In the genomic region with DNA sequence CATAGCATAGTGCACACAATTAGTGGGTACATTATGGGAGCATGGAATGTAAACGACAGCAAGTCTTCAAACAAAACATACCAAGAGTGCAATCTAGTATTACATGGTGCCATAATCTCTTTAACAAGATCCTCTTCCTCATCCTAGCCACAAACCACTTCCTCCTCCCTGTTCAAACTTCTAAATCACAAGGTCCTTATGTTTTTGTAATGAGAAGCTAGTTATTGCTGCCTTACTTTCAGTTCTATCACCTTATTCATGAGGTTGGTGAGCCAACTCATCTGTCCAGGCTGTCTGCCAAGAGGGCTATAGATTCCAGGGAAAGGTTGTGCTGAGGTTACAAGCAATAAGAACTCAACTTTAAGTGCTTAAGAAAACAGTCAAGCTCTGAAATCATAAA, we compare ENCODE assay signal across 8 cellular contexts.
DNase-seq lines count a peak whose midpoint lies in the region; ATAC-seq and TF ChIP-seq lines count a peak whose summit lies in the region.

No MANE protein-coding gene starts in this region.

- CTCF ChIA-PET in AG04449 (lab: Yijun Ruan, JAX) = no interaction called here

- H3K36me3 Mint-ChIP-seq in progenitor cell of endocrine pancreas (ENCODE audit: insufficient read depth) = no peaks in the 10 kb centered on the region

- POLR2A ChIA-PET in AG04449 (lab: Yijun Ruan, JAX) = no interaction called here

- no peak overlapping the region for H3K4me3 Mint-ChIP-seq in progenitor cell of endocrine pancreas (ENCODE audit: low read depth)

- H4K20me1 ChIP-seq in smooth muscle cell (ENCODE audit: low read depth) = no peaks in the 10 kb centered on the region

- peak overlapping the region; percentile 88 for H3K27ac ChIP-seq in smooth muscle cell (ENCODE audit: low read depth)

- no peak for TF ChIP-seq CTCF in AG04449 (IDR thresholded peaks at IDR 0.05; ENCODE audit: insufficient read depth, low read length, missing control alignments)
- no peak for TF ChIP-seq CTCF in smooth muscle cell (IDR thresholded peaks at IDR 0.05; ENCODE audit: borderline replicate concordance, insufficient read depth, poor library complexity, severe bottlenecking)
- no peak for TF ChIP-seq CTCF in progenitor cell of endocrine pancreas (IDR thresholded peaks at IDR 0.05; ENCODE audit: unreplicated experiment)

- no peaks in the 10 kb centered on the region for H3K36me3 ChIP-seq in smooth muscle cell (ENCODE audit: low read depth)

- no peaks in the 10 kb centered on the region for H3F3A ChIP-seq in smooth muscle cell (ENCODE audit: low read depth)

- no peaks in the 10 kb centered on the region for H3K27me3 ChIP-seq in smooth muscle cell (ENCODE audit: low read depth)

- no peaks in the 10 kb centered on the region for H3K4me1 ChIP-seq in smooth muscle cell (ENCODE audit: low read depth)

- H3K9me3 Mint-ChIP-seq in progenitor cell of endocrine pancreas (ENCODE audit: low read depth) = no peaks in the 10 kb centered on the region

- no peak overlapping the region for H2AFZ ChIP-seq in smooth muscle cell (ENCODE audit: low read depth)

- no peak overlapping the region for H3K4me3 ChIP-seq in AG04449 (ENCODE audit: low read depth, low read length)
- no peak overlapping the region for H3K4me3 ChIP-seq in smooth muscle cell

- peaks cover 13% of the 10 kb centered on the region for H3K4me1 Mint-ChIP-seq in progenitor cell of endocrine pancreas (ENCODE audit: low read depth)

- WGBS in smooth muscle cell (ENCODE audit: low lambda C conversion rate) = 15% methylated on average over 1 of the region's 1 CpG

- peak overlapping the region; percentile 53 for H3K9ac ChIP-seq in smooth muscle cell (ENCODE audit: low read depth)

- DNase-seq in AG04449 (ENCODE audit: low read depth, low spot score) (peak; percentile 60), NOMO-1 (lab: John Stamatoyannopoulos, UW; ENCODE audit: unreplicated experiment in 2 of 2) (peak; percentile 73 to 96), dedifferentiated amniotic fluid mesenchymal stem cell (ENCODE audit: extremely low spot score) (peak; percentile 64), smooth muscle cell (lab: John Stamatoyannopoulos, UW; ENCODE audit: unreplicated experiment) (no peak), progenitor cell of endocrine pancreas (ENCODE audit: low spot score, unreplicated experiment) (no peak)
- no peak for DNase-seq in stimulated activated CD4-positive, alpha-beta T cell treated with anti-CD3 and anti-CD28 coated beads, Interleukin-2, amount 100 ng/mL, for 24 hours

- no peaks in the 10 kb centered on the region for H3K79me2 ChIP-seq in smooth muscle cell (ENCODE audit: low read depth)

- H3K4me2 ChIP-seq in smooth muscle cell = peak overlapping the region; percentile 2

- peaks cover 41% of the 10 kb centered on the region for H3K27me3 Mint-ChIP-seq in progenitor cell of endocrine pancreas

- H3K27ac Mint-ChIP-seq in progenitor cell of endocrine pancreas = no peak overlapping the region

- no peaks in the 10 kb centered on the region for H3K9me3 ChIP-seq in smooth muscle cell (replicated peaks; ENCODE audit: low read depth)

- peak; percentile 78 for ATAC-seq in GM18870 (IDR thresholded peaks at IDR 0.05; ENCODE audit: unreplicated experiment)
- ATAC-seq in GM21619 (IDR thresholded peaks at IDR 0.05; ENCODE audit: unreplicated experiment) = no peak

Comparison
In these comparisons a context has a peak if more than half of its experiments do, and no peak if none do; other contexts are left out.
1. DNase-seq: peak in AG04449 (single experiment), NOMO-1 (2 of 2) and dedifferentiated amniotic fluid mesenchymal stem cell (single experiment); none in smooth muscle cell (single experiment), stimulated activated CD4-positive, alpha-beta T cell treated with anti-CD3 and anti-CD28 coated beads, Interleukin-2, amount 100 ng/mL, for 24 hours (0 of 2) and progenitor cell of endocrine pancreas (single experiment).